In the genomic region with DNA sequence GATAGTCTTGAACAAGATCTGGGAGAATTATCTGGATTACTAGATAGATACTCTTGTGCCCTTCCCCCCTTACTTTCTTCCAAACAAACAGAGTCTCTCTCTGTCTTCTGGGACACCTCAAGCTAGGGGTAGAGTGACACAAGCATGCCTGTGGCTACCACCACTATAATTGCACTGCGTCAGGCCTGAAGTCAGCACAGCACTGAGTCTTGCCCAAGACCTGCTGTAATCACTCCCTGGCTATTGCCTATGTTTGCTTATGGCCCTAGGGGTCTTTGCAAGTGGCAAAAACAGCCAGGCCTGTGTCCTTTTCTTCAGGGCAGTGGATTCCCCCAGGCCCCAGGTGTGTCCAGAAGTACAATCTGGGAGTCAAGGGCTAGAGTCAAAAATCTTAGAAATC, we compare ENCODE assay signal across 7 cellular contexts.
"Had no signal": no experiment of that assay in that cellular context is flagged by ENCODE, and none has a peak within 500 bp of the region (broad histone marks: within the 10 kb centered on the region; RNA-seq: fewer than 3 reads in every experiment).

No MANE protein-coding gene starts in this region.

- ATAC-seq: GM23338, K562 had no signal

- H3K4me2 ChIP-seq: GM23338 had no signal

- H3K27ac ChIP-seq: HL-60 had no signal

- DNase-seq: H9, HCEC 1CT, IMR-90, KG1 had no signal

- H3K4me3 ChIP-seq: GM23338, K562 had no signal

- H2AFZ ChIP-seq: GM23338 had no signal
